In genomic region chr1:155172732-155173477, GRCh38 we compare ENCODE assay signal across 8 cellular contexts. TPM values are rescaled to one million over a fixed set of nuclear protein-coding genes. Genes with fewer than 3 reads are reported as not detected.
DNase-seq lines count a peak whose midpoint lies in the region; ATAC-seq lines count a peak whose summit lies in the region.

KRTCAP2 (minus strand) TSS chr1:155173304; CDS start chr1:155173224, 80 bp downstream.

- ATAC-seq in GM19035 (IDR thresholded peaks at IDR 0.05; ENCODE audit: unreplicated experiment) (peak; percentile 72), HG03378 (IDR thresholded peaks at IDR 0.05; ENCODE audit: unreplicated experiment) (peak; percentile 61)

- DNase-seq in Ammon's horn (ENCODE audit: low spot score): peak; percentile 97
- DNase-seq in NCI-H510A (lab: John Stamatoyannopoulos, UW): peak; percentile 89
- DNase-seq in activated CD4-positive, alpha-beta T cell treated with anti-CD3 and anti-CD28 coated beads for 1 hour: peak; percentile 90
- DNase-seq in cerebellum (ENCODE audit: low spot score): peak; percentile 92
- peak; percentile 97 for DNase-seq in kidney tubule cell (ENCODE audit: low spot score)
- peak; percentile 84 to 93 (median 88) for DNase-seq in stimulated activated CD4-positive, alpha-beta T cell treated with anti-CD3 and anti-CD28 coated beads, Interleukin-1b, Interleukin-23, amount 100 ng/mL, for 24 hours (ENCODE audit: low read depth in 4 of 4, low spot score in 1 of 4)

RNA-seq across cellular contexts. Expression of gene KRTCAP2, which starts in this region (rescaled TPM):
- 32.4 TPM for total RNA-seq in cerebellum

Comparison
In these comparisons a context has a peak if more than half of its experiments do, and no peak if none do; other contexts are left out.
1. Peak in every context shown above with its lines: DNase-seq and ATAC-seq.